ENCODE assay signal across 18 cellular contexts in the genomic region with DNA sequence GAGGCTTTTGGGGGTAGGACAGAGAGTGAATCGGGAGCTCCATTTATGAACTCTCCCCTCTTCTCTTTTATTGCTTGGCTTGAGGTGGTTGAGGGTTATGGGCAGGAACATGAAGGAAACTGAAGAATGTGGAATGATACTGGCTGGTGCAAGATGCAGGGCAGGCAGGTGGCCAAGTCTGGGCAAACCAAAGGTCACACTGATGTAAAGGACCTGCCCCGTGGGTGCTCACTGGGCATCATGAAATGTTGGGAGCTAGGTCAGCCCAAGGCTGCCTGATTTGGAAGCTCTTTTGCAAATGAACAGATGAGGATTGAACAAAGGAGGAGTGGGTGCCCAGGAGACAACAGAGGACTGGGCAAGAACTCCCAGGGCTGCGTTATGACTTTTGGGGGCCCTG.
"Had no signal": no experiment of that assay in that cellular context is flagged by ENCODE, and none has a peak within 500 bp of the region (broad histone marks: within the 10 kb centered on the region; RNA-seq: fewer than 3 reads in every experiment).

No MANE protein-coding gene starts in this region.

- H3K4me3 ChIP-seq: esophagus muscularis mucosa, gastrocnemius medialis, lung, psoas muscle, stomach, thoracic aorta had no signal

- H3K27ac ChIP-seq: esophagus muscularis mucosa, gastrocnemius medialis, parathyroid adenoma, psoas muscle, stomach, thoracic aorta had no signal

- H3K27ac Mint-ChIP-seq: effector memory CD8-positive, alpha-beta T cell; naive B cell; nephron had no signal

- H3K4me1 ChIP-seq: esophagus muscularis mucosa, gastrocnemius medialis, parathyroid adenoma, psoas muscle had no signal

- DNase-seq: effector memory CD8-positive, alpha-beta T cell; gastrocnemius medialis; hippocampal formation; kidney glomerular epithelial cell; midbrain; naive B cell; psoas muscle; retina; small intestine; stimulated activated CD4-positive, alpha-beta T cell treated with anti-CD3 and anti-CD28 coated beads, Interleukin-12 subunit alpha, Interleukin-12 subunit beta, amount 100 ng/mL, for 4 hours; stimulated activated naive CD4-positive, alpha-beta T cell; stomach; substantia nigra had no signal

- H3K36me3 Mint-ChIP-seq: naive B cell had no signal

- H3K4me1 Mint-ChIP-seq: naive B cell had no signal

- H3K27me3 Mint-ChIP-seq: naive B cell had no signal

- H3K4me3 Mint-ChIP-seq: effector memory CD8-positive, alpha-beta T cell; naive B cell; nephron had no signal

- H3K9me3 ChIP-seq: esophagus muscularis mucosa, gastrocnemius medialis, psoas muscle, stomach, thoracic aorta had no signal

- H3K9me3 Mint-ChIP-seq: effector memory CD8-positive, alpha-beta T cell; nephron had no signal

- ATAC-seq: effector memory CD8-positive, alpha-beta T cell; gastrocnemius medialis; psoas muscle had no signal

- H3K36me3 ChIP-seq: esophagus muscularis mucosa, gastrocnemius medialis, stomach, thoracic aorta had no signal

- H3K27me3 ChIP-seq: esophagus muscularis mucosa, gastrocnemius medialis, stomach had no signal
